8 cellular contexts compared by ENCODE assay signal in the genomic region with DNA sequence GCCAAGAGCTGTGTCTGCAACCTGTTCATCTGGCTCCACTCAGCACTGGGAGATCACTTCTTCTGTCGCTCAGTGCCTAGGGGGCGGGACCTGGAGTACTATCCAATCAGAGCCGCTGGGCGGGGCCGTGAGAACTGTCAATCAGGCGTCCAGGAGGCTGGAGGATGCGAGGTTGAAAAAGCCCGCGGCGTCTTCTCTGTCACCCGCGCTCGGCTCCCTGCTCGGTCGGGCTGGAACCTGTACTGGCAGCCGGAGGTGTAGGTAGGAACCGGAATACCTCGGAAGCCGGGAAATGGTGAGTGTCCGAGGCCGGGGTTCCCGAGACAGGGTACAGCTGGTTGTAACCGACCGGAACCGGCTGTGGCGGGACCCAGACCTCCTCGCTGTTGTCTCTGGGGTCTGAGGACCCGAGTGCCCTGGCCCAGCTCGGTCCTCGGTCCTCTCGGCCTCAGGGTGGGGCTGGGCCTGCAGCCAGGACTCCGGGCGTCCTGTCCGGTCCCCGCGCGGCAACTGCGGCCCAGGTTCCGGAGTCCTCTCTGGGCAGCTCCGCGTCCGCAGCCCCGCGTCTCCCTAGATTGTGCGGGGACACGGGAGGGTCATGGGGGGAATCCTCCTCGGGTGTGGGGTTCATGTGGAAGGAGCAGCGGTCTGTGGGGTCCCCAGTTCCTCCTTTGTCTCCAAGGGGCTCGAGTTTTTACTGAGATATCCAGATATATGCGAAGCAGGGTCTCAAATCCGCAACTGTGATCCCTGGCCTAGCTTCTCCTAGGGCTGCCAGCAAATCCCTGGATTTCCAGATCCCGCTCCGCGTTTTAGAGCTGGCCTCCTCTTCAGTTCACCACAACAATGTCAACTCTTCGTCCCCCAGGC. TPM values are rescaled to one million over a fixed set of nuclear protein-coding genes. Genes with fewer than 3 reads are reported as not detected.
A peak's percentile ranks its signal among the peaks of the same experiment; 100 is the strongest.
DNase-seq lines count a peak whose midpoint lies in the region; ATAC-seq and TF ChIP-seq lines count a peak whose summit lies in the region.

No MANE protein-coding gene starts in this region.

- H3K4me1 ChIP-seq in adrenal gland (replicated peaks in 1 of 2) (peaks cover 0 to 3% of the 10 kb centered on the region in 2 donors), upper lobe of right lung (no peaks in the 10 kb centered on the region)

- H3K27me3 ChIP-seq in adrenal gland (no peaks in the 10 kb centered on the region), upper lobe of right lung (no peaks in the 10 kb centered on the region)

- H3K9me3 ChIP-seq in adrenal gland (replicated peaks in 1 of 3) (no peaks in the 10 kb centered on the region), upper lobe of right lung (no peaks in the 10 kb centered on the region)

- 0 to 1% (median 1%) methylated on average over 11 to 55 of the region's 55 CpGs for WGBS in adrenal gland, 4 donors

- intact Hi-C loops in adrenal gland (cut with DNase I): no loop called here
- intact Hi-C loops in left cardiac atrium (cut with DNase I): no loop called here
- intact Hi-C loops in posterior vena cava (cut with DNase I): no loop called here
- intact Hi-C loops in upper lobe of right lung (cut with DNase I): no loop called here

- H3K4me3 ChIP-seq in adrenal gland (peak overlapping the region in 3 of 4 donors; percentile 40 to 55 (median 46)), upper lobe of right lung (peak overlapping the region; percentile 65)

- peak; percentile 95 for ATAC-seq in HG02623 (IDR thresholded peaks at IDR 0.05; ENCODE audit: unreplicated experiment)
- peak; percentile 100 for ATAC-seq in left cardiac atrium
- ATAC-seq in upper lobe of right lung: peak; percentile 99

- TF ChIP-seq CTCF in adrenal gland (IDR thresholded peaks at IDR 0.05) (no peak), upper lobe of right lung (IDR thresholded peaks at IDR 0.05) (no peak)

- DNase-seq in GM04503 (ENCODE audit: low read depth) (peak; percentile 60), NCI-H1105 (lab: John Stamatoyannopoulos, UW) (peak; percentile 99), T follicular helper cell (ENCODE audit: low read depth) (peak; percentile 76), adrenal gland (peak; percentile 95 to 99 (median 98)), left cardiac atrium (peak; percentile 96), posterior vena cava (ENCODE audit: low spot score) (peak; percentile 98), upper lobe of right lung (peak; percentile 98)

- H3K27ac ChIP-seq in adrenal gland: peak overlapping the region in 2 of 5 donors; percentile 13 to 58
- H3K27ac ChIP-seq in upper lobe of right lung: no peak overlapping the region

- TF ChIP-seq POLR2A in adrenal gland (IDR thresholded peaks at IDR 0.05): no peak

- H3K36me3 ChIP-seq in adrenal gland (replicated peaks in 1 of 2) (no peaks in the 10 kb centered on the region), upper lobe of right lung (no peaks in the 10 kb centered on the region)

RNA-seq across cellular contexts. Expression of gene ZNF627, which starts 42.6 kb away (rescaled TPM):
- total RNA-seq in adrenal gland (10 to 100 TPM in 4 of 8 donors, 1 to 10 TPM in 4; 6.3 to 11.8 (median 10.3) TPM), left cardiac atrium (1 to 10 TPM; 5.1 to 5.4 TPM), posterior vena cava (1 to 10 TPM; 8.5 to 8.8 TPM), upper lobe of right lung (11.6 TPM)
- 10 to 100 TPM in 1 of 3 donors, 1 to 10 TPM in 2; 3.8 to 12.0 (median 3.9) TPM for polyA plus RNA-seq in adrenal gland
